1 cellular context compared by ENCODE assay signal in genomic region chr7:100865372-100865911, GRCh38.
TF ChIP-seq lines count a peak whose summit lies in the region.

No MANE protein-coding gene starts in this region.

TF ChIP-seq in IMR-90, 13 proteins besides CTCF, POLR2A, EP300 and RAD21 (continued from another document):
- TF ChIP-seq MXI1 (IDR thresholded peaks at IDR 0.05; ENCODE audit: borderline replicate concordance, low read depth, low read length): no peak
- no peak for TF ChIP-seq BHLHE40 (IDR thresholded peaks at IDR 0.05; ENCODE audit: low read depth, low read length)
